In the genomic region with DNA sequence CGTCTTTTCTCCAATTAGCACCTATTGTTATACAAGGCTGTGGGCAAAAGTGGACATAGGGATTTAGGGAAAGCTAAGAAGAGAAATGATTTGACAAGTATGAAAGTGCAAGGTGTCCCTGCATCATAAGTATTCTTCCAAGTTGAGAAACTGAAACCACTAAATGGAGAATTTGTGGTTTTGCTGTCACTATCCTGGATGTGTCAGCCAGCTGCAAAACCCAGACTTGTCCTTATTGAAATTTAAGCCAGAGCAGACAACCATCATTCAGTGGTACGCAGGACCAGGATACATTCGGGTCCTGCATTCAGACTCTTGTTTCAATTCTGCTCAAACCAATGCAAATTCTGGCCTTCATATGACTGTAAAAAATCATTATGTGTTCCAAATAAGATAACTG, we compare ENCODE assay signal across 19 cellular contexts.
DNase-seq lines count a peak whose midpoint lies in the region; TF ChIP-seq lines count a peak whose summit lies in the region.
"Had no signal": no experiment of that assay in that cellular context is flagged by ENCODE, and none has a peak within 500 bp of the region (broad histone marks: within the 10 kb centered on the region; RNA-seq: fewer than 3 reads in every experiment).

No MANE protein-coding gene starts in this region.

- H3K9me3 ChIP-seq in fibroblast of lung (ENCODE audit: control insufficient read depth, insufficient read depth, low read depth, low read length): no peaks in the 10 kb centered on the region
- H3K9me3 ChIP-seq: body of pancreas, gastrocnemius medialis, psoas muscle, vagina had no signal

- TF ChIP-seq CTCF in AG10803 (conservative IDR thresholded peaks at IDR 0.05; ENCODE audit: low read length) (no peak), fibroblast of lung (conservative IDR thresholded peaks at IDR 0.05 in 1 of 2, IDR thresholded peaks at IDR 0.05 in 1 of 2; ENCODE audit: low read depth in 1 of 2, low read length in 2 of 2) (no peak)

- peak overlapping the region; percentile 19 for H3K4me2 ChIP-seq in fibroblast of lung (ENCODE audit: extremely low read depth, insufficient read depth, low read length)
- H3K4me2 ChIP-seq: KMS-11 had no signal

- DNase-seq in AG10803 (ENCODE audit: low read depth) (peak; percentile 49), HT1080 (ENCODE audit: low read depth) (peak; percentile 55), SIG-M5 (lab: John Stamatoyannopoulos, UW) (peak; percentile 14), fibroblast of lung (ENCODE audit: low read depth in 2 of 2) (peak; percentile 31 to 64), NCI-H1417 (lab: John Stamatoyannopoulos, UW) (no peak), NCI-H345 treated with DMSO at 0.1 percent for 48 hours (lab: John Stamatoyannopoulos, UW; ENCODE audit: unreplicated experiment) (no peak), DMS 273 treated with DMSO at 0.1 percent for 48 hours (lab: John Stamatoyannopoulos, UW) (no peak)
- DNase-seq in stimulated activated CD4-positive, alpha-beta T cell treated with anti-CD3 and anti-CD28 coated beads, Interleukin-15, amount 100 ng/mL, for 24 hours: no peak
- DNase-seq: body of pancreas; effector CD8-positive, alpha-beta T cell; gastrocnemius medialis; GDM1; islet precursor cell; NCI-H2081; NCI-H82; psoas muscle had no signal

- no peak overlapping the region for H3K4me3 ChIP-seq in AG10803 (ENCODE audit: low read length)
- H3K4me3 ChIP-seq in fibroblast of lung (replicated peaks in 1 of 4; ENCODE audit: control extremely low read depth in 1 of 4, insufficient read depth in 1 of 4, low read depth in 3 of 4, low read length in 4 of 4): no peak overlapping the region
- H3K4me3 ChIP-seq: body of pancreas, gastrocnemius medialis, psoas muscle, vagina had no signal

- no peaks in the 10 kb centered on the region for H4K20me1 ChIP-seq in fibroblast of lung (ENCODE audit: control insufficient read depth, extremely low read depth, insufficient read depth, low read length)

- no peak overlapping the region for H3K9ac ChIP-seq in fibroblast of lung (ENCODE audit: insufficient read depth, low read length)
- H3K9ac ChIP-seq: KMS-11 had no signal

- no peaks in the 10 kb centered on the region for H3K27me3 ChIP-seq in fibroblast of lung (ENCODE audit: control insufficient read depth, insufficient read depth, low read length)
- H3K27me3 ChIP-seq: body of pancreas, gastrocnemius medialis, vagina had no signal

- no peaks in the 10 kb centered on the region for H3K79me2 ChIP-seq in fibroblast of lung (ENCODE audit: control insufficient read depth, insufficient read depth, low read length)

- no peaks in the 10 kb centered on the region for H3K4me1 ChIP-seq in fibroblast of lung (ENCODE audit: control insufficient read depth, extremely low read depth, insufficient read depth, low read length)
- H3K4me1 ChIP-seq: body of pancreas, gastrocnemius medialis, psoas muscle had no signal

- no peak overlapping the region for H2AFZ ChIP-seq in fibroblast of lung (ENCODE audit: low read length)

- H3K27ac ChIP-seq in fibroblast of lung (ENCODE audit: insufficient read depth, low read length): no peak overlapping the region
- H3K27ac ChIP-seq: body of pancreas, C4-2B, gastrocnemius medialis, KMS-11, psoas muscle, vagina had no signal

- no peaks in the 10 kb centered on the region for H3K36me3 ChIP-seq in fibroblast of lung (ENCODE audit: control insufficient read depth, insufficient read depth, low read length)
- H3K36me3 ChIP-seq: gastrocnemius medialis, vagina had no signal

Comparison
In these comparisons a context has a peak if more than half of its experiments do, and no peak if none do; other contexts are left out.
1. DNase-seq: peak in AG10803 (single experiment), HT1080 (single experiment), SIG-M5 (single experiment) and fibroblast of lung (2 of 2); none in stimulated activated CD4-positive, alpha-beta T cell treated with anti-CD3 and anti-CD28 coated beads, Interleukin-15, amount 100 ng/mL, for 24 hours (single experiment), NCI-H1417 (0 of 3), NCI-H345 treated with DMSO at 0.1 percent for 48 hours (single experiment) and DMS 273 treated with DMSO at 0.1 percent for 48 hours (single experiment).